In genomic region chr6:138814179-138814834, GRCh38 we compare ENCODE assay signal across 1 cellular context.
TF ChIP-seq lines count a peak whose summit lies in the region.

No MANE protein-coding gene starts in this region.

TF ChIP-seq in endothelial cell of umbilical vein, 7 proteins besides CTCF, POLR2A, EP300 and RAD21 (continued from another document):
- TF ChIP-seq, protein P1, sequence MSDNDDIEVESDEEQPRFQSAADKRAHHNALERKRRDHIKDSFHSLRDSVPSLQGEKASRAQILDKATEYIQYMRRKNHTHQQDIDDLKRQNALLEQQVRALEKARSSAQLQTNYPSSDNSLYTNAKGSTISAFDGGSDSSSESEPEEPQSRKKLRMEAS (IDR thresholded peaks at IDR 0.05; ENCODE audit: insufficient read depth, insufficient read length), result no peak
- TF ChIP-seq MYC (IDR thresholded peaks at IDR 0.05; ENCODE audit: low read depth, low read length) (no peak), FOS (IDR thresholded peaks at IDR 0.05; ENCODE audit: borderline replicate concordance, insufficient read depth, low read length) (no peak), POLR2AphosphoS5 (IDR thresholded peaks at IDR 0.05; ENCODE audit: insufficient read depth, low read depth, low read length) (no peak)
